Comparison of ENCODE assay signal across 27 cellular contexts in the genomic region with DNA sequence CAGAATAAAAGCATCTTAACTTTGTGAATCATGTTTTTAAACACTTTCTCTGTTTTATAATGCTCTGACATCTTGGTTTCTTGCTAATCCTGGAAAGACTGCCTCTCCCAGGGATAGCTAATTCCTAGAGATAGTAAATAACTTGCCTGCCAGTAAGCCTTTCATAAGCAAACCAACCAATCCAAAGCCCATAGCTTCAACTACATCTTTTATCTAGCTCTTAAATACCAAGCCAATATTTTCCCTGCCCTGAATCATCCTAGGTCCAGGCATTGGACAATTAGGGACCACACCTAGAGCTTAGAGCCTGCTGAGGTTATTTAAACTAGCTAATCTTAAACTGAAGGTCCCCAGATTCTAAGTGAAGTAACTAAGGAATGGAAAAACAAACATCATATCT.
"Had no signal": no experiment of that assay in that cellular context is flagged by ENCODE, and none has a peak within 500 bp of the region (broad histone marks: within the 10 kb centered on the region; RNA-seq: fewer than 3 reads in every experiment).

No MANE protein-coding gene starts in this region.

- H3K27ac ChIP-seq: body of pancreas, breast epithelium, SJCRH30, SK-N-MC had no signal

- H3K36me3 ChIP-seq: breast epithelium, MG63, SJCRH30 had no signal

- DNase-seq: activated CD4-positive, alpha-beta T cell treated with anti-CD3 and anti-CD28 coated beads, Interleukin-2, amount 10 ng/mL, durations not matched to agents 24 days and 14 days; activated CD4-positive, alpha-beta T cell treated with anti-CD3 and anti-CD28 coated beads, Interleukin-2, amount 50 U/mL, for 4 hours; activated CD8-positive, alpha-beta T cell treated with anti-CD3 and anti-CD28 coated beads for 36 hours; activated effector memory CD4-positive, alpha-beta T cell treated with anti-CD3 and anti-CD28 coated beads, Interleukin-2, amount 50 U/mL, for 16 hours; activated naive CD4-positive, alpha-beta T cell; activated naive CD4-positive, alpha-beta T cell treated with anti-CD3 and anti-CD28 coated beads, Interleukin-2, amount 50 U/mL, for 16 hours; activated naive CD8-positive, alpha-beta T cell treated with anti-CD3 and anti-CD28 coated beads for 36 hours; activated T-cell treated with anti-CD3 and anti-CD28 coated beads, Interleukin-2, amount 50 U/mL, for 1 hour; activated T-cell treated with anti-CD3 and anti-CD28 coated beads, Interleukin-2, amount 50 U/mL, for 72 hours; body of pancreas; Karpas-422; MG63; NCI-H1048; NCI-H1105 treated with DMSO at 0.1 percent for 48 hours; NCI-H1436; NCI-H1694; NCI-H1930; NCI-H2081 treated with DMSO at 0.1 percent for 48 hours; NCI-H226; NCI-H446 treated with DMSO at 0.1 percent for 48 hours; NCI-H524; SHP77; SJCRH30 had no signal

- H3K9me3 ChIP-seq: body of pancreas, breast epithelium, MG63, SJCRH30 had no signal

- H3K4me1 ChIP-seq: body of pancreas, breast epithelium, SJCRH30 had no signal

- ATAC-seq: activated CD8-positive, alpha-beta T cell treated with anti-CD3 and anti-CD28 coated beads for 36 hours; activated T-cell treated with anti-CD3 and anti-CD28 coated beads, Interleukin-2, amount 50 U/mL, for 72 hours; activated T-helper 17 cell treated with anti-CD3 and anti-CD28 coated beads, Interleukin-2, amount 50 U/mL, for 72 hours; body of pancreas; Panc1 had no signal

- H3K27me3 ChIP-seq: body of pancreas, MG63, SJCRH30 had no signal

- H3K4me3 ChIP-seq: body of pancreas, breast epithelium, MG63, SJCRH30, SK-N-MC had no signal
